23 cellular contexts compared by ENCODE assay signal in the genomic region with DNA sequence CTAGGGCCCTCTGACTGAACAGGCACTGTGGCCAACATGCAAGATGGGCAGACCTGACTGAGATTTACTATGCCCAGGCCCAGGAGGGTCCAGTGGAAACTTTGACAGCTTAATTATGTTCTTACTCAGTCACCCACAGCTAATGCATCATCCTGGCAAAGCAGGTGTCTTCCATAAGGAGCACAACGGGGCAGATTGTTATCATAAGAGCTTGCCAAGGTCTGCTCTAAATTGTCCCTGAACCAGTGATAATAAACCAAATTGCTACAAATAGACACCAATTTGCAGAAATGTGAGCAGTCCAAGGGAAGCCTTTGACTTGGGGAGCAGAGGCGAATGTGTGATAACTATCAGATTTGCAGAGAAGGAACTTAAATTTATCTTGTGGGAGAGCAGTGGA.
DNase-seq lines count a peak whose midpoint lies in the region; ATAC-seq, FAIRE-seq and TF ChIP-seq lines count a peak whose summit lies in the region.
"Had no signal": no experiment of that assay in that cellular context is flagged by ENCODE, and none has a peak within 500 bp of the region (broad histone marks: within the 10 kb centered on the region; RNA-seq: fewer than 3 reads in every experiment).

No MANE protein-coding gene starts in this region.

- H3K9ac ChIP-seq in astrocyte (ENCODE audit: low read length) (no peak overlapping the region), mesenchymal stem cell (ENCODE audit: low read length) (no peak overlapping the region)
- H3K9ac ChIP-seq: BLaER1 treated with 17β-estradiol and CSF1 and Interleukin-3, amounts not matched to agents 10 nM and 100 nM; KMS-11 had no signal

- H3K27me3 ChIP-seq in astrocyte (ENCODE audit: insufficient read depth, low read length) (no peaks in the 10 kb centered on the region), mesenchymal stem cell (ENCODE audit: control insufficient read depth in 1 of 2, insufficient read depth in 1 of 2, low read length in 2 of 2) (no peaks in the 10 kb centered on the region), esophagus muscularis mucosa (no peaks in the 10 kb centered on the region)
- H3K27me3 ChIP-seq: BLaER1 treated with 17β-estradiol and CSF1 and Interleukin-3, amounts not matched to agents 10 nM and 100 nM had no signal

- H3K27me3 Mint-ChIP-seq in astrocyte (ENCODE audit: low read depth, unreplicated experiment) (no peaks in the 10 kb centered on the region), natural killer cell (ENCODE audit: low read depth in 2 of 2) (no peaks in the 10 kb centered on the region)

- no peak for TF ChIP-seq CTCF in astrocyte (IDR thresholded peaks at IDR 0.05; ENCODE audit: insufficient read depth, low read depth, low read length)
- TF ChIP-seq CTCF in esophagus muscularis mucosa (IDR thresholded peaks at IDR 0.05): no peak
- TF ChIP-seq CTCF in natural killer cell (IDR thresholded peaks at IDR 0.05): no peak

- no peak overlapping the region for H2BK120ac ChIP-seq in mesenchymal stem cell (ENCODE audit: low read depth, low read length)

- FAIRE-seq in astrocyte (lab: Jason Lieb, UNC): no peak
- FAIRE-seq: GM19239 had no signal

- no peak for TF ChIP-seq EP300 in esophagus muscularis mucosa (IDR thresholded peaks at IDR 0.05)

- no peak overlapping the region for H4K91ac ChIP-seq in mesenchymal stem cell (ENCODE audit: low read length)

- ATAC-seq in natural killer cell (no peak), GM18868 (IDR thresholded peaks at IDR 0.05; ENCODE audit: unreplicated experiment) (no peak)
- ATAC-seq: Panc1 had no signal

- no peak overlapping the region for H3K14ac ChIP-seq in mesenchymal stem cell (ENCODE audit: low read length in 2 of 2)

- no peak overlapping the region for H3K4ac ChIP-seq in mesenchymal stem cell (ENCODE audit: low read depth in 1 of 2, low read length in 2 of 2)

- WGBS in mesenchymal stem cell: 22% methylated on average over 1 of the region's 2 CpGs
- 40% methylated on average over 2 of the region's 2 CpGs for WGBS in esophagus muscularis mucosa

- H2BK5ac ChIP-seq in mesenchymal stem cell (ENCODE audit: low read depth, low read length, poor library complexity, severe bottlenecking): no peak overlapping the region

- H3K36me3 ChIP-seq in astrocyte (ENCODE audit: insufficient read depth, low read length) (no peaks in the 10 kb centered on the region), mesenchymal stem cell (ENCODE audit: control insufficient read depth in 1 of 2, insufficient read depth in 2 of 2, low read depth in 1 of 2, low read length in 2 of 2) (no peaks in the 10 kb centered on the region), esophagus muscularis mucosa (no peaks in the 10 kb centered on the region)
- H3K36me3 ChIP-seq: BLaER1 treated with 17β-estradiol and CSF1 and Interleukin-3, amounts not matched to agents 10 nM and 100 nM had no signal

- H3K4me3 ChIP-seq in astrocyte (ENCODE audit: insufficient read depth, low read depth, low read length) (no peak overlapping the region), mesenchymal stem cell (ENCODE audit: insufficient read depth in 1 of 2, low read depth in 1 of 2, low read length in 2 of 2) (no peak overlapping the region), esophagus muscularis mucosa (no peak overlapping the region)
- H3K4me3 ChIP-seq: BLaER1 treated with 17β-estradiol and CSF1 and Interleukin-3, amounts not matched to agents 10 nM and 100 nM had no signal

- H4K8ac ChIP-seq in mesenchymal stem cell (ENCODE audit: low read length): no peak overlapping the region

- H3K4me2 ChIP-seq in astrocyte (ENCODE audit: low read length) (no peak overlapping the region), mesenchymal stem cell (ENCODE audit: low read length, poor library complexity, severe bottlenecking) (no peak overlapping the region)
- H3K4me2 ChIP-seq: BLaER1 treated with 17β-estradiol and CSF1 and Interleukin-3, amounts not matched to agents 10 nM and 100 nM; KMS-11 had no signal

- peaks cover 4% of the 10 kb centered on the region for H3K9me3 Mint-ChIP-seq in astrocyte (ENCODE audit: unreplicated experiment)
- H3K9me3 Mint-ChIP-seq in natural killer cell: peaks cover 0 to 3% of the 10 kb centered on the region in 2 donors

- no peak for TF ChIP-seq POLR2A in esophagus muscularis mucosa (IDR thresholded peaks at IDR 0.05; ENCODE audit: low read depth)

- peak overlapping the region; percentile 67 for H3K27ac Mint-ChIP-seq in astrocyte (ENCODE audit: unreplicated experiment)
- no peak overlapping the region for H3K27ac Mint-ChIP-seq in natural killer cell
- H3K27ac Mint-ChIP-seq: CD4-positive, alpha-beta memory T cell had no signal

- no peaks in the 10 kb centered on the region for H3K79me2 ChIP-seq in astrocyte (ENCODE audit: insufficient read depth, low read length)

- peaks cover 43% of the 10 kb centered on the region for H3K4me1 Mint-ChIP-seq in astrocyte (ENCODE audit: low read depth, unreplicated experiment)
- H3K4me1 Mint-ChIP-seq in natural killer cell: no peaks in the 10 kb centered on the region
- H3K4me1 Mint-ChIP-seq: CD4-positive, alpha-beta memory T cell had no signal

- H3K79me1 ChIP-seq in mesenchymal stem cell (replicated peaks; ENCODE audit: low read length, poor library complexity, severe bottlenecking): no peaks in the 10 kb centered on the region

- no peak overlapping the region for H3K4me3 Mint-ChIP-seq in astrocyte (ENCODE audit: unreplicated experiment)
- H3K4me3 Mint-ChIP-seq in natural killer cell: no peak overlapping the region
- H3K4me3 Mint-ChIP-seq: CD4-positive, alpha-beta memory T cell had no signal

- no peak overlapping the region for H3K23ac ChIP-seq in mesenchymal stem cell (ENCODE audit: low read length in 2 of 2)

- DNase-seq in NCI-H146 (lab: John Stamatoyannopoulos, UW) (peak; percentile 38), NCI-H2227 (lab: John Stamatoyannopoulos, UW; ENCODE audit: unreplicated experiment) (peak; percentile 68), astrocyte (ENCODE audit: low read depth) (no peak), mesenchymal stem cell (no peak), esophagus muscularis mucosa (ENCODE audit: extremely low spot score) (no peak), natural killer cell (no peak), NCI-H187 treated with DMSO at 0.1 percent for 48 hours (lab: John Stamatoyannopoulos, UW) (no peak)
- DNase-seq: CD4-positive, alpha-beta memory T cell; GDM1; GOT3; HCEC 1CT; IMR-90; NCI-H1105; NCI-H187; NCI-H2107; NK-92 treated with Interleukin-12 subunit alpha and Interleukin-12 subunit beta, amount 100 ng/mL, for 24 hours; SIG-M5; T-helper 1 cell had no signal

- no peak overlapping the region for H3K18ac ChIP-seq in mesenchymal stem cell (ENCODE audit: low read depth in 1 of 2, low read length in 2 of 2)

- no peaks in the 10 kb centered on the region for H4K20me1 ChIP-seq in astrocyte (ENCODE audit: insufficient read depth, low read length)
- H4K20me1 ChIP-seq: BLaER1 treated with 17β-estradiol and CSF1 and Interleukin-3, amounts not matched to agents 10 nM and 100 nM had no signal

- H3K36me3 Mint-ChIP-seq in astrocyte (ENCODE audit: low read depth, unreplicated experiment): no peaks in the 10 kb centered on the region
- no peaks in the 10 kb centered on the region for H3K36me3 Mint-ChIP-seq in natural killer cell
- H3K36me3 Mint-ChIP-seq: CD4-positive, alpha-beta memory T cell had no signal

- no peak overlapping the region for H2BK12ac ChIP-seq in mesenchymal stem cell (ENCODE audit: low read length in 2 of 2)

- no peak overlapping the region for H2AK5ac ChIP-seq in mesenchymal stem cell (ENCODE audit: low read length, severe bottlenecking)

- H3K4me1 ChIP-seq in astrocyte (ENCODE audit: insufficient read depth, low read length) (peaks cover 23% of the 10 kb centered on the region), mesenchymal stem cell (ENCODE audit: control insufficient read depth, insufficient read depth, low read depth, low read length) (peaks cover 14% of the 10 kb centered on the region), esophagus muscularis mucosa (peaks cover 12 to 29% (median 15%) of the 10 kb centered on the region in 4 donors)
- H3K4me1 ChIP-seq: BLaER1 treated with 17β-estradiol and CSF1 and Interleukin-3, amounts not matched to agents 10 nM and 100 nM had no signal

- intact Hi-C loops in esophagus muscularis mucosa (cut with DNase I) (no loop called here), natural killer cell (cut with micrococcal nuclease) (no loop called here)

- H2BK15ac ChIP-seq in mesenchymal stem cell (ENCODE audit: low read depth, poor library complexity, severe bottlenecking): no peak overlapping the region

- H3K9me3 ChIP-seq in astrocyte (ENCODE audit: insufficient read depth, low read depth, low read length) (no peaks in the 10 kb centered on the region), mesenchymal stem cell (ENCODE audit: control insufficient read depth, low read length) (no peaks in the 10 kb centered on the region), esophagus muscularis mucosa (no peaks in the 10 kb centered on the region)
- H3K9me3 ChIP-seq: BLaER1 treated with 17β-estradiol and CSF1 and Interleukin-3, amounts not matched to agents 10 nM and 100 nM had no signal

- H3K27ac ChIP-seq in astrocyte (ENCODE audit: low read depth, low read length) (no peak overlapping the region), mesenchymal stem cell (ENCODE audit: low read length, poor library complexity, severe bottlenecking) (peak overlapping the region; percentile 1), esophagus muscularis mucosa (replicated peaks in 1 of 4) (no peak overlapping the region)
- H3K27ac ChIP-seq: BLaER1 treated with 17β-estradiol and CSF1 and Interleukin-3, amounts not matched to agents 10 nM and 100 nM; KMS-11 had no signal

- no peak overlapping the region for H2AFZ ChIP-seq in astrocyte (ENCODE audit: low read depth, low read length)
- no peak overlapping the region for H2AFZ ChIP-seq in mesenchymal stem cell (ENCODE audit: low read depth, low read length)

Comparison
In these comparisons a context has a peak if more than half of its experiments do, and no peak if none do; other contexts are left out.
1. DNase-seq: peak in NCI-H146 (single experiment) and NCI-H2227 (single experiment); none in astrocyte (single experiment), mesenchymal stem cell (single experiment), esophagus muscularis mucosa (single experiment), natural killer cell (single experiment) and NCI-H187 treated with DMSO at 0.1 percent for 48 hours (single experiment).